30 cellular contexts compared by ENCODE assay signal in the genomic region with DNA sequence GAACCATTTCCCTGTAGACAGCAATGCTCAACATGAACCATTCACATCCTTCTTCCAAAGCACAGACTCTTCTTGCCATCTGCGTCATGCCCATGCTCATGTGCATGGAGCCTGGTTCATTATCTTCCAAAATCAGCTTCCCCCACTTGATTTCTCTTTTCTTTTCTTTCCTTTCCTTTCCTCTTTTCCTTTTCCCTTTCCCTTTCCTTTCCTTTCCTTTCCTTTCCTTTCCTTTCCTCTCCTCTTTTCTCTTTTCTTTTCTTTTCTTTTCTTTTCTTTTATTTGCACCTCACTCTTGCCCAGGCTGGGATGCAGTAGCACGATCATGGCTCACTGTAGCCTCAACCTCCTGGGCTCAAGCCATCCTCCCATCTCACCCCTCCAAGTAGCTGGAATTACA. TPM values are rescaled to one million over a fixed set of nuclear protein-coding genes. Genes with fewer than 3 reads are reported as not detected.
"Had no signal": no experiment of that assay in that cellular context is flagged by ENCODE, and none has a peak within 500 bp of the region (broad histone marks: within the 10 kb centered on the region; RNA-seq: fewer than 3 reads in every experiment).

No MANE protein-coding gene starts in this region.

- H3K27ac ChIP-seq: stomach, suprapubic skin, testis, thoracic aorta, thyroid gland, tibial artery, tibial nerve, transverse colon, upper lobe of left lung, upper lobe of right lung, uterus, vagina had no signal

- H3K9me3 ChIP-seq: stomach, suprapubic skin, testis, thoracic aorta, thyroid gland, tibial artery, tibial nerve, transverse colon, upper lobe of left lung, upper lobe of right lung, uterus, vagina had no signal

- H3K4me3 Mint-ChIP-seq: stimulated activated effector memory CD8-positive, alpha-beta T cell treated with anti-CD3 and anti-CD28 coated beads, Interleukin-12 subunit alpha, Interleukin-12 subunit beta, amount 100 ng/mL, for 72 hours; stimulated activated memory B cell treated with anti-CD40 and anti-IgM and Interleukin-4, amounts not matched to agents 10 μg/mL and 1 μg/mL and 100 μg/mL, for 72 hours; stimulated activated naive B cell treated with anti-CD40 and anti-IgM and Interleukin-4, amounts not matched to agents 10 μg/mL and 1 μg/mL and 100 μg/mL, for 72 hours; stimulated activated naive CD8-positive, alpha-beta T cell treated with anti-CD3 and anti-CD28 coated beads, Interleukin-15, amount 100 ng/mL, for 72 hours; stimulated activated naive CD8-positive, alpha-beta T cell treated with anti-CD3 and anti-CD28 coated beads, Interleukin-15, Interleukin-2, amounts not matched to agents 100 ng/mL and 50 ng/mL, for 24 hours; type B pancreatic cell had no signal

- H3K4me1 ChIP-seq: stomach, suprapubic skin, testis, thyroid gland, tibial artery, transverse colon, upper lobe of right lung, uterus had no signal

- H3K36me3 Mint-ChIP-seq: stimulated activated effector memory CD8-positive, alpha-beta T cell treated with anti-CD3 and anti-CD28 coated beads, Interleukin-12 subunit alpha, Interleukin-12 subunit beta, amount 100 ng/mL, for 72 hours; stimulated activated memory B cell treated with anti-CD40 and anti-IgM and Interleukin-4, amounts not matched to agents 10 μg/mL and 1 μg/mL and 100 μg/mL, for 72 hours; stimulated activated naive B cell treated with anti-CD40 and anti-IgM and Interleukin-4, amounts not matched to agents 10 μg/mL and 1 μg/mL and 100 μg/mL, for 72 hours; type B pancreatic cell had no signal

- ATAC-seq: stimulated activated effector memory CD8-positive, alpha-beta T cell treated with anti-CD3 and anti-CD28 coated beads, Interleukin-12 subunit alpha, Interleukin-12 subunit beta, amount 100 ng/mL, for 72 hours; stimulated activated memory B cell treated with anti-CD40 and anti-IgM and Interleukin-4, amounts not matched to agents 10 μg/mL and 1 μg/mL and 100 μg/mL, for 72 hours; stimulated activated naive B cell treated with anti-CD40 and anti-IgM and Interleukin-4, amounts not matched to agents 10 μg/mL and 1 μg/mL and 100 μg/mL, for 72 hours; stimulated activated naive CD8-positive, alpha-beta T cell treated with anti-CD3 and anti-CD28 coated beads, Interleukin-15, amount 100 ng/mL, for 72 hours; stimulated activated naive CD8-positive, alpha-beta T cell treated with anti-CD3 and anti-CD28 coated beads, Interleukin-15, Interleukin-2, amounts not matched to agents 100 U/mL and 50 U/mL, for 24 hours; upper lobe of right lung had no signal

- H3K27ac Mint-ChIP-seq: stimulated activated effector memory CD8-positive, alpha-beta T cell treated with anti-CD3 and anti-CD28 coated beads, Interleukin-12 subunit alpha, Interleukin-12 subunit beta, amount 100 ng/mL, for 72 hours; stimulated activated memory B cell treated with anti-CD40 and anti-IgM and Interleukin-4, amounts not matched to agents 10 μg/mL and 1 μg/mL and 100 μg/mL, for 72 hours; stimulated activated naive B cell treated with anti-CD40 and anti-IgM and Interleukin-4, amounts not matched to agents 10 μg/mL and 1 μg/mL and 100 μg/mL, for 72 hours; stimulated activated naive CD8-positive, alpha-beta T cell treated with anti-CD3 and anti-CD28 coated beads, Interleukin-15, amount 100 ng/mL, for 72 hours; stimulated activated naive CD8-positive, alpha-beta T cell treated with anti-CD3 and anti-CD28 coated beads, Interleukin-15, Interleukin-2, amounts not matched to agents 100 ng/mL and 50 ng/mL, for 24 hours; type B pancreatic cell had no signal

- H3K36me3 ChIP-seq: stomach, suprapubic skin, thoracic aorta, thyroid gland, tibial artery, tibial nerve, transverse colon, upper lobe of left lung, upper lobe of right lung, uterus, vagina had no signal

- H3K4me1 Mint-ChIP-seq: stimulated activated effector memory CD8-positive, alpha-beta T cell treated with anti-CD3 and anti-CD28 coated beads, Interleukin-12 subunit alpha, Interleukin-12 subunit beta, amount 100 ng/mL, for 72 hours; stimulated activated memory B cell treated with anti-CD40 and anti-IgM and Interleukin-4, amounts not matched to agents 10 μg/mL and 1 μg/mL and 100 μg/mL, for 72 hours; stimulated activated naive B cell treated with anti-CD40 and anti-IgM and Interleukin-4, amounts not matched to agents 10 μg/mL and 1 μg/mL and 100 μg/mL, for 72 hours; stimulated activated naive CD8-positive, alpha-beta T cell treated with anti-CD3 and anti-CD28 coated beads, Interleukin-15, amount 100 ng/mL, for 72 hours had no signal

- FAIRE-seq: urothelium cell line had no signal

- DNase-seq: stimulated activated CD4-positive, alpha-beta T cell treated with anti-CD3 and anti-CD28 coated beads, Interleukin-2, amount 100 ng/mL, for 48 hours; stimulated activated CD4-positive, alpha-beta T cell treated with anti-CD3 and anti-CD28 coated beads, Interleukin-4, amount 100 ng/mL, for 1 hour; stimulated activated CD4-positive, alpha-beta T cell treated with anti-CD3 and anti-CD28 coated beads, Interleukin-4, amount 100 ng/mL, for 24 hours; stimulated activated CD4-positive, alpha-beta T cell treated with anti-CD3 and anti-CD28 coated beads, Interleukin-4, amount 100 ng/mL, for 4 hours; stimulated activated CD8-positive, alpha-beta memory T cell treated with anti-CD3 and anti-CD28 coated beads, Interleukin-4, amount 100 ng/mL, for 48 hours; stimulated activated naive B cell treated with anti-CD40 and anti-IgM and Interleukin-4, amounts not matched to agents 10 μg/mL and 1 μg/mL and 100 μg/mL, for 72 hours; stimulated activated naive CD4-positive, alpha-beta T cell; stimulated activated naive CD4-positive, alpha-beta T cell treated with Interleukin-2 at 50 U/mL for 16 hours; stimulated activated naive CD8-positive, alpha-beta T cell treated with anti-CD3 and anti-CD28 coated beads, Interleukin-15, amount 100 ng/mL, for 72 hours; stimulated activated naive CD8-positive, alpha-beta T cell treated with anti-CD3 and anti-CD28 coated beads, Interleukin-15, Interleukin-2, amounts not matched to agents 100 U/mL and 50 U/mL, for 24 hours; stomach; substantia nigra; testis; thyroid gland; tibial artery; transverse colon; trophoblast cell; upper lobe of left lung; upper lobe of right lung; uterus had no signal

- H3K9me3 Mint-ChIP-seq: stimulated activated effector memory CD8-positive, alpha-beta T cell treated with anti-CD3 and anti-CD28 coated beads, Interleukin-12 subunit alpha, Interleukin-12 subunit beta, amount 100 ng/mL, for 72 hours; stimulated activated memory B cell treated with anti-CD40 and anti-IgM and Interleukin-4, amounts not matched to agents 10 μg/mL and 1 μg/mL and 100 μg/mL, for 72 hours; stimulated activated naive B cell treated with anti-CD40 and anti-IgM and Interleukin-4, amounts not matched to agents 10 μg/mL and 1 μg/mL and 100 μg/mL, for 72 hours; stimulated activated naive CD8-positive, alpha-beta T cell treated with anti-CD3 and anti-CD28 coated beads, Interleukin-15, amount 100 ng/mL, for 72 hours; stimulated activated naive CD8-positive, alpha-beta T cell treated with anti-CD3 and anti-CD28 coated beads, Interleukin-15, Interleukin-2, amounts not matched to agents 100 ng/mL and 50 ng/mL, for 24 hours; type B pancreatic cell had no signal

- H3K27me3 ChIP-seq: stomach, testis, thyroid gland, tibial artery, tibial nerve, upper lobe of left lung, upper lobe of right lung, uterus, vagina had no signal

- H3K4me3 ChIP-seq: stomach, suprapubic skin, testis, thoracic aorta, thyroid gland, tibial artery, tibial nerve, transverse colon, upper lobe of left lung, upper lobe of right lung, uterus, vagina had no signal

RNA-seq across cellular contexts. Expression of a gene that starts 37.5 kb away (rescaled TPM):
- total RNA-seq: subcutaneous adipose tissue, thoracic aorta, thyroid gland, tibial nerve, transverse colon had no signal
